Comparison of ENCODE assay signal across 13 cellular contexts in genomic region chr14:93971635-93972027, GRCh38. TPM values are rescaled to one million over a fixed set of nuclear protein-coding genes. Genes with fewer than 3 reads are reported as not detected.
A peak's percentile ranks its signal among the peaks of the same experiment; 100 is the strongest.
DNase-seq lines count a peak whose midpoint lies in the region; ATAC-seq and TF ChIP-seq lines count a peak whose summit lies in the region.
"Had no signal": no experiment of that assay in that cellular context is flagged by ENCODE, and none has a peak within 500 bp of the region (broad histone marks: within the 10 kb centered on the region; RNA-seq: fewer than 3 reads in every experiment).

No MANE protein-coding gene starts in this region.

- WGBS in esophagus squamous epithelium, 2 donors, result 71 to 86% methylated on average over 3 of the region's 3 CpGs

- no peak for DNase-seq in activated naive CD4-positive, alpha-beta T cell treated with anti-CD3 and anti-CD28 coated beads for 36 hours
- DNase-seq in activated naive CD4-positive, alpha-beta T cell treated with anti-CD3 and anti-CD28 coated beads, Interleukin-2, amount 50 U/mL, for 16 hours, result no peak
- DNase-seq in T-cell (no peak), esophagus squamous epithelium (lab: John Stamatoyannopoulos, UW) (no peak), NCI-H748 (lab: John Stamatoyannopoulos, UW; ENCODE audit: unreplicated experiment) (no peak), NCI-H748 treated with DMSO at 0.1 percent for 48 hours (lab: John Stamatoyannopoulos, UW) (no peak), glomerular visceral epithelial cell (ENCODE audit: extremely low spot score) (no peak)
- no peak for DNase-seq in stimulated activated naive B cell treated with anti-CD40 and anti-IgM and Interleukin-4, amounts not matched to agents 10 μg/mL and 1 μg/mL and 100 μg/mL, for 72 hours
- DNase-seq: hippocampal formation, NCI-H226, occipital lobe had no signal

- H3K27ac ChIP-seq in esophagus squamous epithelium, result peak overlapping the region; percentile 39 to 85 (median 62)

- H3K36me3 ChIP-seq in esophagus squamous epithelium, result no peaks in the 10 kb centered on the region

- peak overlapping the region; percentile 71 for H3K4me3 Mint-ChIP-seq in activated naive CD4-positive, alpha-beta T cell treated with anti-CD3 and anti-CD28 coated beads for 36 hours
- peak overlapping the region; percentile 83 to 86 (median 83) for H3K4me3 Mint-ChIP-seq in T-cell
- peak overlapping the region in 1 of 2 donors; percentile 85 for H3K4me3 Mint-ChIP-seq in stimulated activated naive B cell treated with anti-CD40 and anti-IgM and Interleukin-4, amounts not matched to agents 10 μg/mL and 1 μg/mL and 100 μg/mL, for 72 hours

- peaks cover 1% of the 10 kb centered on the region for H3K36me3 Mint-ChIP-seq in activated naive CD4-positive, alpha-beta T cell treated with anti-CD3 and anti-CD28 coated beads for 36 hours (ENCODE audit: low read depth)
- H3K36me3 Mint-ChIP-seq in T-cell, result peaks cover 1% of the 10 kb centered on the region
- H3K36me3 Mint-ChIP-seq in stimulated activated naive B cell treated with anti-CD40 and anti-IgM and Interleukin-4, amounts not matched to agents 10 μg/mL and 1 μg/mL and 100 μg/mL, for 72 hours, result peaks cover 5 to 10% of the 10 kb centered on the region in 2 donors

- peaks cover 0 to 4% (median 0%) of the 10 kb centered on the region in 4 donors for H3K27me3 ChIP-seq in esophagus squamous epithelium

- no peak for TF ChIP-seq CTCF in esophagus squamous epithelium (IDR thresholded peaks at IDR 0.05)

- CTCF ChIA-PET in activated naive CD4-positive, alpha-beta T cell treated with anti-CD3 and anti-CD28 coated beads for 36 hours (lab: Charles Lee), result interaction anchor here (0.7 to 13.8 kb wide), 10 partner anchors 12 to 165 kb away, joined by 3 to 316 read pairs (median 5); partner anchors contain the start of gene CCDC197
- CTCF ChIA-PET in T-cell (lab: Charles Lee), result interaction anchor here (0.7 to 4.7 kb wide), 8 partner anchors 9 to 202 kb away, joined by 3 to 90 read pairs (median 3); partner anchors contain the start of gene IFI27L2 (in 1 of the 2)

- H3K27me3 Mint-ChIP-seq in activated naive CD4-positive, alpha-beta T cell treated with anti-CD3 and anti-CD28 coated beads for 36 hours (ENCODE audit: low read depth), result peaks cover 2% of the 10 kb centered on the region
- H3K27me3 Mint-ChIP-seq in T-cell, result no peaks in the 10 kb centered on the region
- H3K27me3 Mint-ChIP-seq in stimulated activated naive B cell treated with anti-CD40 and anti-IgM and Interleukin-4, amounts not matched to agents 10 μg/mL and 1 μg/mL and 100 μg/mL, for 72 hours, result peaks cover 23 to 30% of the 10 kb centered on the region in 2 donors

- peak in 2 of 4 experiments; percentile 8 to 16 for ATAC-seq in T-cell (replicated peaks in 1 of 4)
- no peak for ATAC-seq in stimulated activated naive B cell treated with anti-CD40 and anti-IgM and Interleukin-4, amounts not matched to agents 10 μg/mL and 1 μg/mL and 100 μg/mL, for 72 hours (replicated peaks)

- H3K9me3 Mint-ChIP-seq in activated naive CD4-positive, alpha-beta T cell treated with anti-CD3 and anti-CD28 coated beads for 36 hours, result peaks cover under 1% of the 10 kb centered on the region
- peaks cover 5 to 7% (median 7%) of the 10 kb centered on the region in 3 donors for H3K9me3 Mint-ChIP-seq in T-cell
- H3K9me3 Mint-ChIP-seq in stimulated activated naive B cell treated with anti-CD40 and anti-IgM and Interleukin-4, amounts not matched to agents 10 μg/mL and 1 μg/mL and 100 μg/mL, for 72 hours, result peaks cover 1% of the 10 kb centered on the region in 2 donors

- peaks cover 0 to 74% (median 24%) of the 10 kb centered on the region in 3 donors for H3K4me1 ChIP-seq in esophagus squamous epithelium

- H3K4me3 ChIP-seq in esophagus squamous epithelium, result peak overlapping the region in 1 of 4 donors; percentile 59

- intact Hi-C loops in activated naive CD4-positive, alpha-beta T cell treated with anti-CD3 and anti-CD28 coated beads for 36 hours (cut with micrococcal nuclease), result loop anchor here (1.0 to 10.0 kb wide), 4 partner anchors 12 to 1293 kb away; no protein-coding TSS in a partner anchor
- intact Hi-C loops in esophagus squamous epithelium (cut with DNase I), result no loop called here

- TF ChIP-seq POLR2A in esophagus squamous epithelium (IDR thresholded peaks at IDR 0.05), result no peak

- peaks cover 55% of the 10 kb centered on the region for H3K4me1 Mint-ChIP-seq in activated naive CD4-positive, alpha-beta T cell treated with anti-CD3 and anti-CD28 coated beads for 36 hours (ENCODE audit: low read depth)
- H3K4me1 Mint-ChIP-seq in T-cell, result peaks cover 43 to 54% (median 50%) of the 10 kb centered on the region in 3 donors
- peaks cover 60 to 82% of the 10 kb centered on the region in 2 donors for H3K4me1 Mint-ChIP-seq in stimulated activated naive B cell treated with anti-CD40 and anti-IgM and Interleukin-4, amounts not matched to agents 10 μg/mL and 1 μg/mL and 100 μg/mL, for 72 hours

- POLR2A ChIA-PET in T-cell (lab: Charles Lee), result no interaction called here

- no peaks in the 10 kb centered on the region for H3K9me3 ChIP-seq in esophagus squamous epithelium

- peak overlapping the region; percentile 85 for H3K27ac Mint-ChIP-seq in activated naive CD4-positive, alpha-beta T cell treated with anti-CD3 and anti-CD28 coated beads for 36 hours
- H3K27ac Mint-ChIP-seq in T-cell, result peak overlapping the region; percentile 22 to 83
- H3K27ac Mint-ChIP-seq in stimulated activated naive B cell treated with anti-CD40 and anti-IgM and Interleukin-4, amounts not matched to agents 10 μg/mL and 1 μg/mL and 100 μg/mL, for 72 hours, result peak overlapping the region; percentile 96

RNA-seq across cellular contexts. Expression of gene ASB2, which starts 4.7 kb away (rescaled TPM):
- total RNA-seq in activated naive CD4-positive, alpha-beta T cell treated with anti-CD3 and anti-CD28 coated beads for 36 hours, result 1 to 10 TPM; 2.4 to 2.5 TPM
- total RNA-seq in T-cell, result 1 to 10 TPM; 2.7 to 5.4 (median 3.3) TPM
- total RNA-seq in esophagus squamous epithelium, result 1 to 10 TPM in 3 of 4 donors, under 1 TPM in 1; 0.83 to 8.8 (median 3.7) TPM
- total RNA-seq: MCF 10A, occipital lobe had no signal

RNA-seq across cellular contexts. Expression of gene CCDC197, which starts 25.5 kb away (rescaled TPM):
- not detected for total RNA-seq in activated naive CD4-positive, alpha-beta T cell treated with anti-CD3 and anti-CD28 coated beads for 36 hours
- total RNA-seq in T-cell, result not detected
- total RNA-seq in esophagus squamous epithelium, result not detected
- total RNA-seq: liver, MCF 10A, occipital lobe had no signal

RNA-seq across cellular contexts. Expression of gene FAM181A, which starts 44.5 kb away (rescaled TPM):
- total RNA-seq in activated naive CD4-positive, alpha-beta T cell treated with anti-CD3 and anti-CD28 coated beads for 36 hours, result not detected
- total RNA-seq in T-cell (not detected), esophagus squamous epithelium (not detected)
- total RNA-seq: liver, MCF 10A had no signal

RNA-seq across cellular contexts. Expression of gene OTUB2, which starts 54.5 kb away (rescaled TPM):
- 1 to 10 TPM; 1.6 to 1.7 TPM for total RNA-seq in activated naive CD4-positive, alpha-beta T cell treated with anti-CD3 and anti-CD28 coated beads for 36 hours
- total RNA-seq in T-cell, result under 1 TPM; 0.09 to 0.57 (median 0.28) TPM
- total RNA-seq in esophagus squamous epithelium, result 10 to 100 TPM in 1 of 4 donors, 1 to 10 TPM in 3; 2.1 to 10.3 (median 7.4) TPM
